Comparison of ENCODE assay signal across 15 cellular contexts in the genomic region with DNA sequence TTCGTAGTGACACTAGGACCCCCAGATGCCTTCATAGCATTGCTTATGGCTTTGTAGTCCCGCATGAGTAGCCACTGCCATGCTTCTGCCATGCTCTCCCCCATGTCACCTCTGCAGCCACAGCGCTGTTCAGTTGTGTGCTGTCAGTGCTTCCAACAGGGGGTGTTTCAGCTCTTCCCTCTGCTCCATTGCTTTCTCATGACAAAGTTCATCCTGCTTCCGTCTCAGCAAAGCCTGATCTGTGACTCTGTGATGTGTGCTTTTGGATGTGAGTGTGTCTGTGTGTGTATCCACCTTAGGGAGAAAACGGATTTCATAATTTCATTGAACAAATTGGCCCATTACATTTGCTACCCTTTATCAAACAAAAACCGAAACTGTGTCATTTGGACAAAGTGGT.
DNase-seq lines count a peak whose midpoint lies in the region; ATAC-seq, FAIRE-seq and TF ChIP-seq lines count a peak whose summit lies in the region.
"Had no signal": no experiment of that assay in that cellular context is flagged by ENCODE, and none has a peak within 500 bp of the region (broad histone marks: within the 10 kb centered on the region; RNA-seq: fewer than 3 reads in every experiment).

No MANE protein-coding gene starts in this region.

- peaks cover 7 to 16% of the 10 kb centered on the region in 2 donors for H3K36me3 ChIP-seq in kidney (ENCODE audit: control insufficient read depth in 1 of 2, insufficient read depth in 2 of 2, low read length in 2 of 2)
- peaks cover 4 to 16% of the 10 kb centered on the region in 2 donors for H3K36me3 ChIP-seq in vagina

- TF ChIP-seq POLR2A in vagina (IDR thresholded peaks at IDR 0.05): no peak

- no peak for ATAC-seq in stimulated activated naive CD8-positive, alpha-beta T cell treated with anti-CD3 and anti-CD28 coated beads, Interleukin-15, Interleukin-2, amounts not matched to agents 100 U/mL and 50 U/mL, for 24 hours
- ATAC-seq in T-helper 17 cell (no peak), HG03139 (IDR thresholded peaks at IDR 0.05; ENCODE audit: unreplicated experiment) (no peak)
- ATAC-seq: left colon had no signal

- H3K4me1 ChIP-seq in kidney (ENCODE audit: control insufficient read depth in 1 of 2, insufficient read depth in 1 of 2, low read depth in 1 of 2, low read length in 2 of 2) (no peaks in the 10 kb centered on the region), vagina (peaks cover 28% of the 10 kb centered on the region)
- H3K4me1 ChIP-seq: SJSA1 had no signal

- no peak overlapping the region for H3K9ac ChIP-seq in kidney (ENCODE audit: low read length in 2 of 2)

- intact Hi-C loops in kidney (cut with DNase I) (no loop called here), vagina (cut with DNase I) (no loop called here)

- no peak overlapping the region for H3K4me3 ChIP-seq in kidney (ENCODE audit: low read length in 2 of 2)
- H3K4me3 ChIP-seq in vagina: no peak overlapping the region
- H3K4me3 ChIP-seq: SJSA1 had no signal

- H3K9me3 ChIP-seq in T-helper 17 cell (ENCODE audit: control insufficient read depth, low read length, poor library complexity, severe bottlenecking) (no peaks in the 10 kb centered on the region), kidney (ENCODE audit: control insufficient read depth in 1 of 2, low read length in 2 of 2) (no peaks in the 10 kb centered on the region), vagina (no peaks in the 10 kb centered on the region)
- H3K9me3 ChIP-seq: SJSA1 had no signal

- no peak overlapping the region for H3K27ac ChIP-seq in kidney (ENCODE audit: low read depth in 2 of 2, low read length in 2 of 2)
- no peak overlapping the region for H3K27ac ChIP-seq in vagina
- H3K27ac ChIP-seq: SJSA1 had no signal

- FAIRE-seq in kidney (lab: Jason Lieb, UNC): no peak
- FAIRE-seq: TTC549 had no signal

- DNase-seq in stimulated activated naive CD8-positive, alpha-beta T cell treated with anti-CD3 and anti-CD28 coated beads, Interleukin-15, Interleukin-2, amounts not matched to agents 100 U/mL and 50 U/mL, for 24 hours: no peak
- DNase-seq in T-helper 17 cell (no peak), kidney (no peak), GM10266 (ENCODE audit: extremely low spot score) (no peak), GM03348 (ENCODE audit: low spot score) (no peak), vagina (ENCODE audit: extremely low spot score in 2 of 2) (no peak)
- DNase-seq: ACHN; activated effector memory CD4-positive, alpha-beta T cell treated with Interleukin-2 at 50 U/mL for 16 hours; dermis blood vessel endothelial cell; left colon; NCI-H1048 had no signal

- peak overlapping the region; percentile 6 for H3K4me3 Mint-ChIP-seq in stimulated activated naive CD8-positive, alpha-beta T cell treated with anti-CD3 and anti-CD28 coated beads, Interleukin-15, Interleukin-2, amounts not matched to agents 100 ng/mL and 50 ng/mL, for 24 hours
- peak overlapping the region; percentile 2 for H3K4me3 Mint-ChIP-seq in T-helper 17 cell

- H3K27me3 Mint-ChIP-seq in stimulated activated naive CD8-positive, alpha-beta T cell treated with anti-CD3 and anti-CD28 coated beads, Interleukin-15, Interleukin-2, amounts not matched to agents 100 ng/mL and 50 ng/mL, for 24 hours: no peaks in the 10 kb centered on the region
- no peaks in the 10 kb centered on the region for H3K27me3 Mint-ChIP-seq in T-helper 17 cell

- H3K9me3 Mint-ChIP-seq in stimulated activated naive CD8-positive, alpha-beta T cell treated with anti-CD3 and anti-CD28 coated beads, Interleukin-15, Interleukin-2, amounts not matched to agents 100 ng/mL and 50 ng/mL, for 24 hours: no peaks in the 10 kb centered on the region

- H3K4me1 Mint-ChIP-seq in stimulated activated naive CD8-positive, alpha-beta T cell treated with anti-CD3 and anti-CD28 coated beads, Interleukin-15, Interleukin-2, amounts not matched to agents 100 ng/mL and 50 ng/mL, for 24 hours (ENCODE audit: low read depth): peaks cover 55% of the 10 kb centered on the region
- H3K4me1 Mint-ChIP-seq in T-helper 17 cell: peaks cover 24% of the 10 kb centered on the region

- H3K36me3 Mint-ChIP-seq in stimulated activated naive CD8-positive, alpha-beta T cell treated with anti-CD3 and anti-CD28 coated beads, Interleukin-15, Interleukin-2, amounts not matched to agents 100 ng/mL and 50 ng/mL, for 24 hours (ENCODE audit: low read depth): peaks cover 34% of the 10 kb centered on the region
- peaks cover 12% of the 10 kb centered on the region for H3K36me3 Mint-ChIP-seq in T-helper 17 cell (ENCODE audit: low read depth)

- H3K27me3 ChIP-seq in vagina: no peaks in the 10 kb centered on the region
- H3K27me3 ChIP-seq: SJSA1 had no signal

- peak overlapping the region; percentile 53 for H3K27ac Mint-ChIP-seq in stimulated activated naive CD8-positive, alpha-beta T cell treated with anti-CD3 and anti-CD28 coated beads, Interleukin-15, Interleukin-2, amounts not matched to agents 100 ng/mL and 50 ng/mL, for 24 hours
- H3K27ac Mint-ChIP-seq in T-helper 17 cell: peak overlapping the region; percentile 90

- TF ChIP-seq CTCF in kidney (IDR thresholded peaks at IDR 0.05; ENCODE audit: borderline replicate concordance, extremely low read depth, insufficient read depth) (peak; percentile 19), GM10266 (IDR thresholded peaks at IDR 0.05; ENCODE audit: control insufficient read depth, insufficient read depth, low read depth, missing control alignments) (no peak), vagina (IDR thresholded peaks at IDR 0.05) (no peak)
